ENCODE assay signal across 8 cellular contexts in the genomic region with DNA sequence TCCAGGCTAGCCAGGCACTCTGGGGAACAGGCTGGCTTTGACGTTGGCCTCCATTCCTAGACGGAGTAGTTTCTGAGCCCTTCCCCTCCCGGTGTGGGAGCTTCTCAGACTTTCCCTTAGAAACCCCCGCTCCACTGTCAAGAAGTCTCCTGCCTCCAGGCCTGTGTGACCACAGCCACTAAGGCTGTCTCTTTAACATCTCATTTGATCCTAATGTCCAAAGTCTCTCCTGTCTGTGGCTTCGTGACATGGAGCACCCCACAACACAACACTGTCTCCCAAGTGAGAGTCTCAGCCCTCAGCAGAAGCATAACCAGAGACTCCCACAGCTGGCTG. TPM values are rescaled to one million over a fixed set of nuclear protein-coding genes. Genes with fewer than 3 reads are reported as not detected.
DNase-seq lines count a peak whose midpoint lies in the region; ATAC-seq and TF ChIP-seq lines count a peak whose summit lies in the region.

No MANE protein-coding gene starts in this region.

- no peaks in the 10 kb centered on the region for H3K9me3 ChIP-seq in Loucy (ENCODE audit: insufficient read depth, low read depth, low read length)
- no peaks in the 10 kb centered on the region for H3K9me3 ChIP-seq in endodermal cell (ENCODE audit: control insufficient read depth, low read length)
- no peaks in the 10 kb centered on the region for H3K9me3 ChIP-seq in skeletal muscle satellite cell (replicated peaks; ENCODE audit: low read length)
- H3K9me3 ChIP-seq in HAP-1: no peaks in the 10 kb centered on the region

- peaks cover 56% of the 10 kb centered on the region for H3K4me1 Mint-ChIP-seq in endodermal cell

- no peaks in the 10 kb centered on the region for H3K9me3 Mint-ChIP-seq in endodermal cell

- H3K27me3 Mint-ChIP-seq in endodermal cell (ENCODE audit: insufficient read depth): no peaks in the 10 kb centered on the region

- peaks cover 60% of the 10 kb centered on the region; the same call in 1 of the 2 replicates for H3K79me2 ChIP-seq in Loucy (ENCODE audit: insufficient read depth, low read length)

- H3K27ac ChIP-seq in endodermal cell (ENCODE audit: low read depth, low read length): peak overlapping the region; percentile 39

- no peak for DNase-seq in endodermal cell
- DNase-seq in HAP-1 (ENCODE audit: low spot score in 2 of 2): no peak
- DNase-seq in NCI-H2196 (lab: John Stamatoyannopoulos, UW; ENCODE audit: unreplicated experiment): no peak

- peak overlapping the region; percentile 91 for H3K4me2 ChIP-seq in Loucy (ENCODE audit: low read depth, low read length, poor library complexity, severe bottlenecking)
- peak overlapping the region; percentile 77 for H3K4me2 ChIP-seq in skeletal muscle satellite cell (ENCODE audit: low read length)

- H3F3A ChIP-seq in Loucy (ENCODE audit: low read depth): no peaks in the 10 kb centered on the region

- H3K4me3 ChIP-seq in Loucy (ENCODE audit: low read length, poor library complexity, severe bottlenecking) (peak overlapping the region; percentile 78), endodermal cell (ENCODE audit: low read length) (no peak overlapping the region), skeletal muscle satellite cell (ENCODE audit: low read length) (peak overlapping the region; percentile 55), HAP-1 (no peak overlapping the region)

- H3K27me3 ChIP-seq in Loucy (ENCODE audit: insufficient read depth, low read length, poor library complexity, severe bottlenecking) (no peaks in the 10 kb centered on the region), endodermal cell (ENCODE audit: control insufficient read depth, insufficient read depth, low read length, poor library complexity, severe bottlenecking) (no peaks in the 10 kb centered on the region), skeletal muscle satellite cell (ENCODE audit: control insufficient read depth, insufficient read depth, low read length) (no peaks in the 10 kb centered on the region), HAP-1 (ENCODE audit: low read depth) (no peaks in the 10 kb centered on the region)

- H2AFZ ChIP-seq in Loucy (ENCODE audit: low read length): no peak overlapping the region

- H4K20me1 ChIP-seq in Loucy (ENCODE audit: insufficient read depth, low read length, poor library complexity, severe bottlenecking): peaks cover 12% of the 10 kb centered on the region

- peaks cover 41% of the 10 kb centered on the region for H3K36me3 Mint-ChIP-seq in endodermal cell (ENCODE audit: low read depth)

- H3K9me2 ChIP-seq in Loucy (replicated peaks; ENCODE audit: low read depth, low read length): no peaks in the 10 kb centered on the region

- H3K4me3 Mint-ChIP-seq in endodermal cell: no peak overlapping the region

- peaks cover 40% of the 10 kb centered on the region; the same call in 1 of the 2 replicates for H3K36me3 ChIP-seq in Loucy (ENCODE audit: insufficient read depth, low read length)
- H3K36me3 ChIP-seq in endodermal cell (ENCODE audit: control insufficient read depth, insufficient read depth, low read length): peaks cover 55% of the 10 kb centered on the region
- H3K36me3 ChIP-seq in skeletal muscle satellite cell (ENCODE audit: insufficient read depth, low read length): peaks cover 42% of the 10 kb centered on the region
- peaks cover 15% of the 10 kb centered on the region for H3K36me3 ChIP-seq in HAP-1 (replicated peaks)

- peaks cover 68% of the 10 kb centered on the region for H3K4me1 ChIP-seq in Loucy (ENCODE audit: insufficient read depth, low read length, poor library complexity, severe bottlenecking)
- peaks cover 34% of the 10 kb centered on the region for H3K4me1 ChIP-seq in endodermal cell (ENCODE audit: control insufficient read depth, insufficient read depth, low read length)
- H3K4me1 ChIP-seq in skeletal muscle satellite cell (ENCODE audit: control insufficient read depth, insufficient read depth, low read length): peaks cover 64% of the 10 kb centered on the region
- peaks cover 17% of the 10 kb centered on the region for H3K4me1 ChIP-seq in HAP-1

- WGBS in endodermal cell (ENCODE audit: insufficient coverage in 1 of 2, insufficient read length in 1 of 2), 2 experiments: 69 to 73% methylated on average over 4 to 5 of the region's 5 CpGs

- H3K27ac Mint-ChIP-seq in endodermal cell: peak overlapping the region; percentile 95

- TF ChIP-seq CTCF in Loucy (conservative IDR thresholded peaks at IDR 0.05; ENCODE audit: low read length): no peak
- no peak for TF ChIP-seq CTCF in endodermal cell (conservative IDR thresholded peaks at IDR 0.05)

- ATAC-seq in GM19035 (IDR thresholded peaks at IDR 0.05; ENCODE audit: unreplicated experiment): peak; percentile 7
- no peak for ATAC-seq in GM18873 (IDR thresholded peaks at IDR 0.05; ENCODE audit: low FRiP score, unreplicated experiment)
- ATAC-seq in GM19455 (IDR thresholded peaks at IDR 0.05; ENCODE audit: unreplicated experiment): no peak

- H3K9ac ChIP-seq in Loucy (ENCODE audit: low read depth, low read length, poor library complexity, severe bottlenecking) (peak overlapping the region; percentile 78), endodermal cell (ENCODE audit: extremely low read depth, low read length, poor library complexity, severe bottlenecking) (peak overlapping the region; percentile 30), skeletal muscle satellite cell (ENCODE audit: low read depth, low read length) (peak overlapping the region; percentile 68)

- in situ Hi-C loops in HAP-1 (cut with MboI; ENCODE audit: low sequenced_read_pairs): no loop called here

RNA-seq across cellular contexts. Expression of a gene that starts 6.0 kb away (rescaled TPM):
- total RNA-seq in endodermal cell: 10 to 100 TPM in 1 of 2 donors, 1 to 10 TPM in 1; 9.2 to 11.1 TPM
- 7.5 TPM for polyA plus RNA-seq in endodermal cell (2013, experiment 1 of 2)
- 8.0 TPM for polyA plus RNA-seq in endodermal cell (2013, experiment 2 of 2)
- 2.3 and 6.3 TPM in 2 replicates for total RNA-seq in skeletal muscle satellite cell (2012; rRNA removed)

RNA-seq across cellular contexts. Expression of a gene that starts 39.9 kb away (rescaled TPM):
- 1 to 10 TPM; 5.7 to 5.8 TPM for total RNA-seq in endodermal cell
- 8.1 TPM for polyA plus RNA-seq in endodermal cell (2013, experiment 1 of 2)
- 7.0 TPM for polyA plus RNA-seq in endodermal cell (2013, experiment 2 of 2)
- 2.8 and 3.5 TPM in 2 replicates for total RNA-seq in skeletal muscle satellite cell (2012; rRNA removed)

RNA-seq across cellular contexts. Expression of a gene that starts 39.9 kb away (rescaled TPM):
- total RNA-seq in endodermal cell: 10 to 100 TPM; 47.4 to 48.9 TPM
- 34.8 TPM for polyA plus RNA-seq in endodermal cell (2013, experiment 1 of 2)
- 28.4 TPM for polyA plus RNA-seq in endodermal cell (2013, experiment 2 of 2)
- total RNA-seq in skeletal muscle satellite cell (2012; rRNA removed): 25.6 and 29.3 TPM in 2 replicates

RNA-seq across cellular contexts. Expression of a gene that starts 45.1 kb away (rescaled TPM):
- total RNA-seq in endodermal cell: not detected
- polyA plus RNA-seq in endodermal cell (2013, experiment 1 of 2): 0.07 TPM
- 0.08 TPM for polyA plus RNA-seq in endodermal cell (2013, experiment 2 of 2)
- 0.25 and 5.7 TPM in 2 replicates for total RNA-seq in skeletal muscle satellite cell (2012; rRNA removed)

Comparison
In these comparisons a context has a peak if more than half of its experiments do, and no peak if none do; other contexts are left out.
1. H3K4me3 ChIP-seq: peak in Loucy (single experiment) and skeletal muscle satellite cell (single experiment); none in endodermal cell (single experiment) and HAP-1 (single experiment).
2. Peak in every context shown above with its lines, with median percentiles within 50 percentile points of each other: H3K9ac ChIP-seq.